In genomic region chr4:153501578-153501977, GRCh38 we compare ENCODE assay signal across 23 cellular contexts. TPM values are rescaled to one million over a fixed set of nuclear protein-coding genes. Genes with fewer than 3 reads are reported as not detected.
DNase-seq lines count a peak whose midpoint lies in the region; ATAC-seq and TF ChIP-seq lines count a peak whose summit lies in the region.
"Had no signal": no experiment of that assay in that cellular context is flagged by ENCODE, and none has a peak within 500 bp of the region (broad histone marks: within the 10 kb centered on the region; RNA-seq: fewer than 3 reads in every experiment).

No MANE protein-coding gene starts in this region.

- H4K5ac ChIP-seq in IMR-90 (ENCODE audit: low read depth, low read length): no peak overlapping the region; the same call in 1 of the 2 replicates

- no peak overlapping the region for H3K27ac ChIP-seq in IMR-90 (ENCODE audit: insufficient read depth, low read length)
- H3K27ac ChIP-seq: lower lobe of right lung, suprapubic skin, WERI-Rb-1 had no signal

- no peaks in the 10 kb centered on the region for H3K9me3 ChIP-seq in IMR-90 (ENCODE audit: control insufficient read depth, insufficient read depth, low read length)
- H3K9me3 ChIP-seq: HAP-1, lower lobe of right lung, suprapubic skin had no signal

- H3K14ac ChIP-seq in IMR-90 (replicated peaks; ENCODE audit: low read depth, low read length): no peak overlapping the region

- H3K9me3 Mint-ChIP-seq in activated T-cell treated with anti-CD3 and anti-CD28 coated beads, Interleukin-2, amount 50 U/mL, for 24 hours: no peaks in the 10 kb centered on the region
- no peaks in the 10 kb centered on the region for H3K9me3 Mint-ChIP-seq in activated T-cell treated with anti-CD3 and anti-CD28 coated beads, Interleukin-2, amount 50 U/mL, for 4 hours
- H3K9me3 Mint-ChIP-seq in activated naive CD8-positive, alpha-beta T cell treated with anti-CD3 and anti-CD28 coated beads for 36 hours: peaks cover 12% of the 10 kb centered on the region
- no peaks in the 10 kb centered on the region for H3K9me3 Mint-ChIP-seq in naive thymus-derived CD8-positive, alpha-beta T cell
- H3K9me3 Mint-ChIP-seq: T-helper 1 cell treated with Interleukin-12 subunit alpha and Interleukin-12 subunit beta and Interleukin-4 antibody, amounts not matched to agents 30 μg/mL and 1 μg/mL, for 36 hours had no signal

- no peaks in the 10 kb centered on the region for H3K27me3 Mint-ChIP-seq in activated T-cell treated with anti-CD3 and anti-CD28 coated beads, Interleukin-2, amount 50 U/mL, for 24 hours
- H3K27me3 Mint-ChIP-seq in activated T-cell treated with anti-CD3 and anti-CD28 coated beads, Interleukin-2, amount 50 U/mL, for 4 hours (ENCODE audit: low read depth): no peaks in the 10 kb centered on the region
- H3K27me3 Mint-ChIP-seq in activated naive CD8-positive, alpha-beta T cell treated with anti-CD3 and anti-CD28 coated beads for 36 hours: no peaks in the 10 kb centered on the region
- H3K27me3 Mint-ChIP-seq in naive thymus-derived CD8-positive, alpha-beta T cell: no peaks in the 10 kb centered on the region

- no peak for ATAC-seq in activated T-cell treated with anti-CD3 and anti-CD28 coated beads, Interleukin-2, amount 50 U/mL, for 4 hours
- ATAC-seq in IMR-90 (ENCODE audit: low read depth) (no peak), HG03108 (IDR thresholded peaks at IDR 0.05; ENCODE audit: unreplicated experiment) (no peak), GM19328 (IDR thresholded peaks at IDR 0.05; ENCODE audit: unreplicated experiment) (no peak)
- no peak for ATAC-seq in naive thymus-derived CD8-positive, alpha-beta T cell
- ATAC-seq: activated naive CD4-positive, alpha-beta T cell treated with anti-CD3 and anti-CD28 coated beads, Interleukin-2, amount 50 U/mL, for 72 hours; lower lobe of right lung had no signal

- H3K36me3 Mint-ChIP-seq in activated T-cell treated with anti-CD3 and anti-CD28 coated beads, Interleukin-2, amount 50 U/mL, for 24 hours (ENCODE audit: low read depth): peaks cover 60% of the 10 kb centered on the region
- peaks cover 16% of the 10 kb centered on the region for H3K36me3 Mint-ChIP-seq in activated T-cell treated with anti-CD3 and anti-CD28 coated beads, Interleukin-2, amount 50 U/mL, for 4 hours (ENCODE audit: insufficient read depth)
- peaks cover 57% of the 10 kb centered on the region for H3K36me3 Mint-ChIP-seq in activated naive CD8-positive, alpha-beta T cell treated with anti-CD3 and anti-CD28 coated beads for 36 hours
- H3K36me3 Mint-ChIP-seq in naive thymus-derived CD8-positive, alpha-beta T cell: peaks cover 0 to 25% (median 9%) of the 10 kb centered on the region in 3 donors

- H3K9ac ChIP-seq in IMR-90 (ENCODE audit: low read depth, low read length): no peak overlapping the region

- no peak overlapping the region for H3K4me2 ChIP-seq in IMR-90 (ENCODE audit: low read depth, low read length)

- no peak overlapping the region for H2AK9ac ChIP-seq in IMR-90 (replicated peaks; ENCODE audit: low read depth, low read length, poor library complexity)

- no peak for TF ChIP-seq POLR2A in IMR-90 (IDR thresholded peaks at IDR 0.05; ENCODE audit: low read depth, low read length)

- H3K4ac ChIP-seq in IMR-90 (ENCODE audit: low read depth, low read length): peak overlapping the region; percentile 73

- no peak overlapping the region for H3K23ac ChIP-seq in IMR-90 (ENCODE audit: low read depth, low read length)

- H4K8ac ChIP-seq in IMR-90 (ENCODE audit: low read depth in 2 of 2, low read length in 2 of 2): peak overlapping the region in 1 of 2 experiments; percentile 81; a peak in 1 of 4 replicates

- H2BK5ac ChIP-seq in IMR-90 (ENCODE audit: low read depth, low read length, poor library complexity, severe bottlenecking): no peak overlapping the region

- no TSS peak for BruUV-seq in IMR-90 (replicated peaks; lab: Mats Ljungman, UMichigan)

- H3K36me3 ChIP-seq in IMR-90 (ENCODE audit: control insufficient read depth, insufficient read depth, low read length): no peaks in the 10 kb centered on the region
- H3K36me3 ChIP-seq: HAP-1, lower lobe of right lung, suprapubic skin, WERI-Rb-1 had no signal

- intact Hi-C loops in IMR-90 (cut with micrococcal nuclease): no loop called here

- peak overlapping the region; percentile 88 for H3K18ac ChIP-seq in IMR-90 (ENCODE audit: low read depth, low read length)

- TF ChIP-seq RAD21 in IMR-90 (IDR thresholded peaks at IDR 0.05; ENCODE audit: low read length): no peak

- H3K4me1 ChIP-seq in IMR-90 (ENCODE audit: control insufficient read depth, insufficient read depth, low read length): peaks cover 23% of the 10 kb centered on the region

- no peak overlapping the region for H3K4me3 ChIP-seq in IMR-90 (ENCODE audit: insufficient read depth, low read depth, low read length)
- H3K4me3 ChIP-seq: HAP-1, lower lobe of right lung, suprapubic skin had no signal

- H3K4me3 Mint-ChIP-seq in activated T-cell treated with anti-CD3 and anti-CD28 coated beads, Interleukin-2, amount 50 U/mL, for 24 hours: no peak overlapping the region
- no peak overlapping the region for H3K4me3 Mint-ChIP-seq in activated T-cell treated with anti-CD3 and anti-CD28 coated beads, Interleukin-2, amount 50 U/mL, for 4 hours
- no peak overlapping the region for H3K4me3 Mint-ChIP-seq in activated naive CD8-positive, alpha-beta T cell treated with anti-CD3 and anti-CD28 coated beads for 36 hours
- peak overlapping the region in 5 of 10 donors; percentile 12 to 48 (median 22) for H3K4me3 Mint-ChIP-seq in naive thymus-derived CD8-positive, alpha-beta T cell
- H3K4me3 Mint-ChIP-seq: T-helper 1 cell treated with Interleukin-12 subunit alpha and Interleukin-12 subunit beta and Interleukin-4 antibody, amounts not matched to agents 30 μg/mL and 1 μg/mL, for 36 hours had no signal

- H2AK5ac ChIP-seq in IMR-90 (ENCODE audit: low read depth, low read length): no peak overlapping the region; the same call in 1 of the 2 replicates

- H3K27me3 ChIP-seq in IMR-90 (ENCODE audit: control insufficient read depth, insufficient read depth, low read length): no peaks in the 10 kb centered on the region
- H3K27me3 ChIP-seq: suprapubic skin had no signal

- peaks cover 84% of the 10 kb centered on the region for H3K4me1 Mint-ChIP-seq in activated T-cell treated with anti-CD3 and anti-CD28 coated beads, Interleukin-2, amount 50 U/mL, for 24 hours (ENCODE audit: low read depth)
- peaks cover 85% of the 10 kb centered on the region for H3K4me1 Mint-ChIP-seq in activated T-cell treated with anti-CD3 and anti-CD28 coated beads, Interleukin-2, amount 50 U/mL, for 4 hours (ENCODE audit: low read depth)
- H3K4me1 Mint-ChIP-seq in activated naive CD8-positive, alpha-beta T cell treated with anti-CD3 and anti-CD28 coated beads for 36 hours: peaks cover 79% of the 10 kb centered on the region
- H3K4me1 Mint-ChIP-seq in naive thymus-derived CD8-positive, alpha-beta T cell: peaks cover 54 to 92% (median 89%) of the 10 kb centered on the region in 4 donors

- no peak overlapping the region for H3K56ac ChIP-seq in IMR-90 (ENCODE audit: extremely low read depth, insufficient read depth, low read length)

- no peak overlapping the region for H2BK15ac ChIP-seq in IMR-90 (ENCODE audit: low read depth, low read length)

- H3K27ac Mint-ChIP-seq in activated T-cell treated with anti-CD3 and anti-CD28 coated beads, Interleukin-2, amount 50 U/mL, for 24 hours: peak overlapping the region; percentile 87
- peak overlapping the region; percentile 85 for H3K27ac Mint-ChIP-seq in activated naive CD8-positive, alpha-beta T cell treated with anti-CD3 and anti-CD28 coated beads for 36 hours
- H3K27ac Mint-ChIP-seq in naive thymus-derived CD8-positive, alpha-beta T cell: peak overlapping the region; percentile 30 to 100 (median 85)
- H3K27ac Mint-ChIP-seq: T-helper 1 cell treated with Interleukin-12 subunit alpha and Interleukin-12 subunit beta and Interleukin-4 antibody, amounts not matched to agents 30 μg/mL and 1 μg/mL, for 36 hours had no signal

- peak overlapping the region; percentile 91 for H4K91ac ChIP-seq in IMR-90 (ENCODE audit: insufficient read depth, low read depth, low read length)

- no CpG with 5 or more reads among the region's 1 CpG for WGBS in IMR-90 (ENCODE audit: extremely low coverage in 2 of 2, insufficient read length in 1 of 2), 2 experiments

- peaks cover 0 to 30% of the 10 kb centered on the region in 2 experiments; a peak in 2 of 4 replicates for H3K79me1 ChIP-seq in IMR-90 (ENCODE audit: low read depth in 1 of 2, low read length in 2 of 2)

- H3K9me1 ChIP-seq in IMR-90 (ENCODE audit: insufficient read depth, low read length): peaks cover 20% of the 10 kb centered on the region; the same call in 1 of the 2 replicates

- H2BK20ac ChIP-seq in IMR-90 (ENCODE audit: low read depth, low read length): peak overlapping the region; percentile 59; the same call in 1 of the 2 replicates

- in situ Hi-C loops in IMR-90 (cut with MboI; ENCODE audit: low sequenced_read_pairs): no loop called here

- H4K20me1 ChIP-seq in IMR-90 (ENCODE audit: insufficient read depth, low read length): no peaks in the 10 kb centered on the region

- TF ChIP-seq CTCF in IMR-90 (conservative IDR thresholded peaks at IDR 0.05; ENCODE audit: low read depth, low read length): no peak

- no peak for DNase-seq in activated T-cell treated with anti-CD3 and anti-CD28 coated beads, Interleukin-2, amount 50 U/mL, for 24 hours
- DNase-seq in activated T-cell treated with anti-CD3 and anti-CD28 coated beads, Interleukin-2, amount 50 U/mL, for 4 hours: no peak
- DNase-seq in IMR-90 (no peak), midbrain (lab: John Stamatoyannopoulos, UW) (no peak)
- DNase-seq in activated naive CD8-positive, alpha-beta T cell treated with anti-CD3 and anti-CD28 coated beads for 36 hours: no peak
- no peak for DNase-seq in naive thymus-derived CD8-positive, alpha-beta T cell
- DNase-seq: activated CD4-positive, alpha-beta T cell treated with anti-CD3 and anti-CD28 coated beads, Interleukin-2, amount 50 U/mL, for 4 hours; activated T-cell treated with anti-CD3 and anti-CD28 coated beads for 4 hours; central memory CD4-positive, alpha-beta T cell; dermis blood vessel endothelial cell; lower lobe of right lung; NCI-H1048; NCI-H187; NCI-H69; RPMI8226; stimulated activated CD4-positive, alpha-beta T cell treated with anti-CD3 and anti-CD28 coated beads, Interleukin-2, amount 100 ng/mL, for 24 hours; WERI-Rb-1 had no signal

- H2BK120ac ChIP-seq in IMR-90 (ENCODE audit: low read depth, low read length): peak overlapping the region; percentile 62; the same call in 1 of the 2 replicates

- CTCF ChIA-PET in IMR-90 (lab: Yijun Ruan, JAX): no interaction called here

- POLR2A ChIA-PET in IMR-90 (lab: Charles Lee; ENCODE audit: unreplicated experiment): no interaction called here
- POLR2A ChIA-PET in naive thymus-derived CD8-positive, alpha-beta T cell (lab: Charles Lee): interaction anchor here (0.7 to 2.2 kb wide), 8 partner anchors 10 to 75 kb away, joined by 3 to 8 read pairs (median 3); partner anchors contain the start of gene TMEM131L

- H2AFZ ChIP-seq in IMR-90 (replicated peaks; ENCODE audit: low read length, poor library complexity): no peak overlapping the region

- dilution Hi-C loops in IMR-90 (cut with HindIII; ENCODE audit: low sequenced_read_pairs, unreplicated experiment): no loop called here

RNA-seq across cellular contexts. Expression of gene TMEM131L, which starts 35.4 kb away (rescaled TPM):
- total RNA-seq in activated T-cell treated with anti-CD3 and anti-CD28 coated beads, Interleukin-2, amount 50 U/mL, for 4 hours: 10 to 100 TPM; 37.7 to 44.0 (median 41.7) TPM
- total RNA-seq in IMR-90 (2012; rRNA removed): 16.1 and 23.8 TPM in 2 replicates
- 8.2 and 8.4 TPM in 2 replicates for polyA plus RNA-seq in IMR-90 (2012; rRNA removed)
- polyA plus RNA-seq in IMR-90 (2012; cell fraction: cytosol; rRNA removed): 3.9 and 4.9 TPM in 2 replicates
- polyA plus RNA-seq in IMR-90 (2012; cell fraction: nucleus; rRNA removed; ENCODE audit: low replicate concordance): 10.1 and 26.3 TPM in 2 replicates
- 10 to 100 TPM; 45.4 to 48.1 TPM for total RNA-seq in activated naive CD8-positive, alpha-beta T cell treated with anti-CD3 and anti-CD28 coated beads for 36 hours
- 10 to 100 TPM; 72.2 to 72.6 TPM for total RNA-seq in naive thymus-derived CD8-positive, alpha-beta T cell
- 10 to 100 TPM; 13.8 to 32.9 (median 26.7) TPM for polyA plus RNA-seq in naive thymus-derived CD8-positive, alpha-beta T cell
